In genomic region chr7:90212149-90212495, GRCh38 we compare ENCODE assay signal across 1 cellular context.
TF ChIP-seq lines count a peak whose summit lies in the region.

No MANE protein-coding gene starts in this region.

TF ChIP-seq in K562, 482 proteins besides CTCF, POLR2A, EP300 and RAD21:
- peak; percentile 2 for TF ChIP-seq PCBP1 (IDR thresholded peaks at IDR 0.05; ENCODE audit: low read depth, low read length, poor library complexity, severe bottlenecking)
- TF ChIP-seq TAF7 (tag; IDR thresholded peaks at IDR 0.05), result no peak
- no peak for TF ChIP-seq ZNF830 (CRISPR knock-in tag; IDR thresholded peaks at IDR 0.05)
